25 cellular contexts compared by ENCODE assay signal in the genomic region with DNA sequence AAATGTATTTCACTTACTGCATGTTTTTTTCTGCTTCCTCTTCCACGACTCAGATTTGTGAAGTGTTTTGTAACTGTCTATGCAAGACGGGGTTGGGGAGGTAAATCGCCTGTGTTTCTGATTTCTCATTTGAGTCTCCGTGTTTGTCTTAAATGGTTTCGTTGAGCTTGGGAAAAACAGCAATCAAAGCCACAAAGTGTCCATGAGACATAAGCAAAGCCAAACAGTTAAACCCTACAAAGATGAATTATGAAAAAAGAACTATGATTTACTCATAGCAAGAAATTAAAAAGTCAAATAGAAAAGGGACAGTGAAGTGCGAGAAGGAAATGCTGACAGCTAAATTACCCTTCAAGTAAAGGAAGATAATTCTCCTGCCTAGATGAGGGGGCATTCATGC.
"Had no signal": no experiment of that assay in that cellular context is flagged by ENCODE, and none has a peak within 500 bp of the region (broad histone marks: within the 10 kb centered on the region; RNA-seq: fewer than 3 reads in every experiment).

No MANE protein-coding gene starts in this region.

- FAIRE-seq: islet of Langerhans had no signal

- H3K36me3 ChIP-seq: cardiac muscle cell, gastrocnemius medialis, left ventricle myocardium inferior, neural progenitor cell, right atrium auricular region, tibial nerve had no signal

- DNase-seq: activated B cell treated with CpG ODN at 0.5 μM for 24 hours; activated CD8-positive, alpha-beta memory T cell treated with anti-CD3 and anti-CD28 coated beads, Interleukin-2, amount 10 ng/mL, durations not matched to agents 7 days and 5 days; activated CD8-positive, alpha-beta T cell treated with anti-CD3 and anti-CD28 coated beads, Interleukin-2, amount 10 ng/mL, durations not matched to agents 7 days and 5 days; activated naive CD4-positive, alpha-beta T cell; activated T-cell treated with anti-CD3 and anti-CD28 coated beads, Interleukin-2, amount 50 U/mL, for 48 hours; cerebellar nuclear complex; dorsolateral prefrontal cortex; effector memory CD4-positive, alpha-beta T cell; erythroblast; gastrocnemius medialis; glutamatergic neuron; left ventricle myocardium inferior; naive B cell; occipital lobe; stimulated activated CD4-positive, alpha-beta T cell treated with anti-CD3 and anti-CD28 coated beads, Interleukin-15, amount 100 ng/mL, for 24 hours; stimulated activated CD4-positive, alpha-beta T cell treated with anti-CD3 and anti-CD28 coated beads, Interleukin-2, amount 100 ng/mL, for 24 hours; stimulated activated naive CD4-positive, alpha-beta T cell had no signal

- H2AFZ ChIP-seq: neural progenitor cell had no signal

- H3K4me3 ChIP-seq: cardiac muscle cell, coronary artery, dorsolateral prefrontal cortex, gastrocnemius medialis, left ventricle myocardium inferior, lung, neural progenitor cell, right atrium auricular region, tibial nerve had no signal

- ATAC-seq: activated CD8-positive, alpha-beta memory T cell treated with anti-CD3 and anti-CD28 coated beads, Interleukin-2, amount 10 ng/mL, durations not matched to agents 7 days and 5 days; activated CD8-positive, alpha-beta T cell treated with anti-CD3 and anti-CD28 coated beads, Interleukin-2, amount 10 ng/mL, durations not matched to agents 7 days and 5 days; activated naive CD4-positive, alpha-beta T cell treated with anti-CD3 and anti-CD28 coated beads, Interleukin-2, amount 50 U/mL, for 72 hours; gastrocnemius medialis had no signal

- H3K27me3 ChIP-seq: cardiac muscle cell, gastrocnemius medialis, neural progenitor cell, right atrium auricular region, tibial nerve had no signal

- H3K9ac ChIP-seq: neural progenitor cell had no signal

- H3K9me3 ChIP-seq: gastrocnemius medialis, left ventricle myocardium inferior, right atrium auricular region, tibial nerve had no signal

- H3K4me2 ChIP-seq: neural progenitor cell had no signal

- H3K4me1 ChIP-seq: gastrocnemius medialis, left ventricle myocardium inferior, neural progenitor cell, right atrium auricular region, tibial nerve had no signal

- H3K27ac ChIP-seq: cardiac muscle cell, coronary artery, dorsolateral prefrontal cortex, gastrocnemius medialis, left ventricle myocardium inferior, neural progenitor cell, right atrium auricular region, tibial nerve had no signal
